Comparison of ENCODE assay signal across 8 cellular contexts in genomic region chr20:52191132-52191435, GRCh38. TPM values are rescaled to one million over a fixed set of nuclear protein-coding genes. Genes with fewer than 3 reads are reported as not detected.
DNase-seq lines count a peak whose midpoint lies in the region; ATAC-seq, FAIRE-seq and TF ChIP-seq lines count a peak whose summit lies in the region.

No MANE protein-coding gene starts in this region.

- peaks cover 19% of the 10 kb centered on the region for H3K4me1 Mint-ChIP-seq in chondrocyte (ENCODE audit: low read depth)

- H3K9ac ChIP-seq in ES-I3 (ENCODE audit: low read depth, low read length) = peak overlapping the region; percentile 100

- no peaks in the 10 kb centered on the region for H3K9me3 ChIP-seq in ES-I3 (ENCODE audit: control insufficient read depth, insufficient read depth, low read length)
- H3K9me3 ChIP-seq in lung (ENCODE audit: control insufficient read depth in 2 of 2, insufficient read depth in 1 of 2, low read length in 1 of 2) = no peaks in the 10 kb centered on the region
- no peaks in the 10 kb centered on the region for H3K9me3 ChIP-seq in transverse colon

- peak; percentile 20 for ATAC-seq in GM21825 (IDR thresholded peaks at IDR 0.05; ENCODE audit: unreplicated experiment)
- ATAC-seq in lung (ENCODE audit: insufficient read depth, low FRiP score) = peak; percentile 63

- peak overlapping the region; percentile 90 for H3K4me3 ChIP-seq in lung
- peak overlapping the region; percentile 44 to 91 (median 82) for H3K4me3 ChIP-seq in transverse colon

- H3K27ac ChIP-seq in lung (ENCODE audit: low read depth in 1 of 2, low read length in 1 of 2) (peak overlapping the region; percentile 93), transverse colon (peak overlapping the region; percentile 92 to 97 (median 95))

- H3K27ac Mint-ChIP-seq in chondrocyte (ENCODE audit: unreplicated experiment) = peak overlapping the region; percentile 83

- H3K9me3 Mint-ChIP-seq in chondrocyte (ENCODE audit: low read depth) = no peaks in the 10 kb centered on the region

- no peak for FAIRE-seq in RCC 7860 (lab: Jason Lieb, UNC)

- TF ChIP-seq CTCF in chondrocyte (IDR thresholded peaks at IDR 0.05) = no peak
- no peak for TF ChIP-seq CTCF in lung (IDR thresholded peaks at IDR 0.05; ENCODE audit: control extremely low read depth, extremely low read depth)
- no peak for TF ChIP-seq CTCF in transverse colon (IDR thresholded peaks at IDR 0.05)

- TF ChIP-seq POLR2A in transverse colon (IDR thresholded peaks at IDR 0.05) = no peak

- H3K36me3 Mint-ChIP-seq in chondrocyte (ENCODE audit: low read depth) = peaks cover 5% of the 10 kb centered on the region

- 1% methylated on average over 17 of the region's 17 CpGs for WGBS in lung, 2 donors
- WGBS in transverse colon (ENCODE audit: low coverage in 1 of 2), 2 donors = 1% methylated on average over 16 of the region's 17 CpGs; no CpG with 5 or more reads in 1 of the 2 donors

- in situ Hi-C loops in transverse colon (cut with MboI; ENCODE audit: low pct_ligation_motif_present in 1 of 4, low pct_unique_long_range_greater_than_20kb in 1 of 4, low sequenced_read_pairs in 3 of 4) = no loop called here

- H3K27me3 Mint-ChIP-seq in chondrocyte (ENCODE audit: low read depth) = no peaks in the 10 kb centered on the region

- H3K4me3 Mint-ChIP-seq in chondrocyte (ENCODE audit: unreplicated experiment) = peak overlapping the region; percentile 93

- DNase-seq in NCI-H1105 treated with DMSO at 0.1 percent for 48 hours (lab: John Stamatoyannopoulos, UW) = peak; percentile 40
- DNase-seq in chondrocyte (ENCODE audit: low spot score) = no peak
- peak; percentile 48 for DNase-seq in lung (ENCODE audit: low spot score)
- DNase-seq in transverse colon = no peak
- DNase-seq in RCC 7860 (ENCODE audit: low spot score) = no peak
- DNase-seq in NCI-H446 treated with DMSO at 0.1 percent for 48 hours (lab: John Stamatoyannopoulos, UW) = no peak

- no peak for TF ChIP-seq EP300 in transverse colon (IDR thresholded peaks at IDR 0.05; ENCODE audit: low read depth)

- H3K36me3 ChIP-seq in ES-I3 (ENCODE audit: insufficient read depth, low read length) (no peaks in the 10 kb centered on the region; the same call in 1 of the 2 replicates), lung (ENCODE audit: control insufficient read depth in 2 of 2, insufficient read depth in 2 of 2, low read length in 2 of 2) (peaks cover 0 to 2% of the 10 kb centered on the region in 2 donors), transverse colon (peaks cover 0 to 7% (median 3%) of the 10 kb centered on the region in 4 donors)

- no peaks in the 10 kb centered on the region; the same call in 1 of the 2 replicates for H3K4me1 ChIP-seq in ES-I3 (ENCODE audit: insufficient read depth, low read length)
- H3K4me1 ChIP-seq in lung (ENCODE audit: control insufficient read depth in 2 of 2, insufficient read depth in 2 of 2, low read length in 2 of 2) = peaks cover 0 to 4% of the 10 kb centered on the region in 2 donors
- peaks cover 6 to 30% (median 20%) of the 10 kb centered on the region in 4 donors for H3K4me1 ChIP-seq in transverse colon

- H3K27me3 ChIP-seq in lung (ENCODE audit: control insufficient read depth, insufficient read depth) (no peaks in the 10 kb centered on the region), transverse colon (no peaks in the 10 kb centered on the region)

- intact Hi-C loops in transverse colon (cut with DNase I; ENCODE audit: low total_unique reads) = no loop called here

RNA-seq across cellular contexts. Expression of gene ZFP64, which starts 0.5 kb away (rescaled TPM):
- total RNA-seq in chondrocyte (23.7 to 26.8 TPM (median 24.6 TPM) in 3 replicates), lung (10 to 100 TPM in 1 of 2 donors, 1 to 10 TPM in 1; 9.2 to 11.5 TPM), transverse colon (10 to 100 TPM; 18.2 to 88.6 (median 22.7) TPM)
- polyA plus RNA-seq in lung = 1 to 10 TPM; 3.1 to 5.6 TPM

Comparison
In these comparisons a context has a peak if more than half of its experiments do, and no peak if none do; other contexts are left out.
1. DNase-seq: peak in NCI-H1105 treated with DMSO at 0.1 percent for 48 hours (single experiment) and lung (single experiment); none in chondrocyte (single experiment), transverse colon (single experiment), RCC 7860 (single experiment) and NCI-H446 treated with DMSO at 0.1 percent for 48 hours (single experiment).